In genomic region chr16:27224271-27224737, GRCh38 we compare ENCODE assay signal across 23 cellular contexts. TPM values are rescaled to one million over a fixed set of nuclear protein-coding genes. Genes with fewer than 3 reads are reported as not detected.
A peak's percentile ranks its signal among the peaks of the same experiment; 100 is the strongest.
DNase-seq lines count a peak whose midpoint lies in the region; ATAC-seq and TF ChIP-seq lines count a peak whose summit lies in the region.
"Had no signal": no experiment of that assay in that cellular context is flagged by ENCODE, and none has a peak within 500 bp of the region (broad histone marks: within the 10 kb centered on the region; RNA-seq: fewer than 3 reads in every experiment).

No MANE protein-coding gene starts in this region.

- peaks cover 28% of the 10 kb centered on the region for H3K4me1 Mint-ChIP-seq in activated T-cell treated with anti-CD3 and anti-CD28 coated beads, Interleukin-2, amount 50 U/mL, for 24 hours (ENCODE audit: low read depth)

- no peak overlapping the region for H4K12ac ChIP-seq in trophoblast cell (ENCODE audit: low read depth, low read length)

- peak overlapping the region; percentile 5 for H3K14ac ChIP-seq in trophoblast cell (ENCODE audit: low read length)

- ATAC-seq in left lobe of liver: peak; percentile 36
- ATAC-seq: gastrocnemius medialis had no signal

- H2BK5ac ChIP-seq in trophoblast cell (ENCODE audit: low read depth, low read length, poor library complexity): peak overlapping the region; percentile 5

- no peaks in the 10 kb centered on the region for H3K9me3 Mint-ChIP-seq in activated T-cell treated with anti-CD3 and anti-CD28 coated beads, Interleukin-2, amount 50 U/mL, for 24 hours
- H3K9me3 Mint-ChIP-seq: activated CD4-positive, alpha-beta memory T cell treated with anti-CD3 and anti-CD28 coated beads, Interleukin-2, amount 10 ng/mL, durations not matched to agents 7 days and 5 days; endodermal cell had no signal

- no peak overlapping the region for H3K4me3 Mint-ChIP-seq in activated T-cell treated with anti-CD3 and anti-CD28 coated beads, Interleukin-2, amount 50 U/mL, for 24 hours
- H3K4me3 Mint-ChIP-seq: activated CD4-positive, alpha-beta memory T cell treated with anti-CD3 and anti-CD28 coated beads, Interleukin-2, amount 10 ng/mL, durations not matched to agents 7 days and 5 days; endodermal cell had no signal

- no peak overlapping the region for H2AFZ ChIP-seq in trophoblast cell (ENCODE audit: insufficient read depth, low read length, poor library complexity)

- H3K9me3 ChIP-seq in WERI-Rb-1 (ENCODE audit: severe bottlenecking) (no peaks in the 10 kb centered on the region), trophoblast cell (ENCODE audit: insufficient read depth, low read depth, low read length) (peaks cover 2% of the 10 kb centered on the region), tibial artery (no peaks in the 10 kb centered on the region)
- H3K9me3 ChIP-seq: colonic mucosa, esophagus squamous epithelium, gastrocnemius medialis, SK-N-SH, spleen had no signal

- H3K27me3 Mint-ChIP-seq in activated T-cell treated with anti-CD3 and anti-CD28 coated beads, Interleukin-2, amount 50 U/mL, for 24 hours: no peaks in the 10 kb centered on the region
- H3K27me3 Mint-ChIP-seq: activated CD4-positive, alpha-beta memory T cell treated with anti-CD3 and anti-CD28 coated beads, Interleukin-2, amount 10 ng/mL, durations not matched to agents 7 days and 5 days had no signal

- no peak overlapping the region for H3K23ac ChIP-seq in trophoblast cell (ENCODE audit: low read length)

- no peak overlapping the region for H3K9ac ChIP-seq in trophoblast cell (ENCODE audit: low read length)
- H3K9ac ChIP-seq: SK-N-SH had no signal

- H3K27me3 ChIP-seq in WERI-Rb-1 (ENCODE audit: insufficient read depth, low read depth, severe bottlenecking): no peaks in the 10 kb centered on the region
- no peaks in the 10 kb centered on the region for H3K27me3 ChIP-seq in trophoblast cell (ENCODE audit: insufficient read depth, low read length)
- no peaks in the 10 kb centered on the region for H3K27me3 ChIP-seq in tibial artery
- H3K27me3 ChIP-seq: brain microvascular endothelial cell, colonic mucosa, esophagus squamous epithelium, gastrocnemius medialis, spleen had no signal

- no peaks in the 10 kb centered on the region for H3K79me2 ChIP-seq in trophoblast cell (ENCODE audit: control insufficient read depth, insufficient read depth, low read length, poor library complexity)

- peaks cover 75% of the 10 kb centered on the region for H3K36me3 Mint-ChIP-seq in activated T-cell treated with anti-CD3 and anti-CD28 coated beads, Interleukin-2, amount 50 U/mL, for 24 hours (ENCODE audit: low read depth)

- peaks cover 9% of the 10 kb centered on the region for H3K79me1 ChIP-seq in trophoblast cell (ENCODE audit: low read length)

- TF ChIP-seq CTCF in WERI-Rb-1 (IDR thresholded peaks at IDR 0.05; ENCODE audit: low read depth, low read length) (no peak), tibial artery (IDR thresholded peaks at IDR 0.05) (no peak)

- WGBS in trophoblast cell (ENCODE audit: extremely low coverage, insufficient coverage, insufficient read length): no CpG with 5 or more reads among the region's 14 CpGs

- intact Hi-C loops in tibial artery (cut with DNase I; ENCODE audit: low total_unique reads): no loop called here

- no peak overlapping the region for H3K4ac ChIP-seq in trophoblast cell (ENCODE audit: low read depth, low read length)

- H4K91ac ChIP-seq in trophoblast cell (ENCODE audit: low read depth, low read length): no peak overlapping the region

- H3K36me3 ChIP-seq in WERI-Rb-1 (no peaks in the 10 kb centered on the region; the same call in 1 of the 2 replicates), trophoblast cell (ENCODE audit: control insufficient read depth in 1 of 2, insufficient read depth in 2 of 2, low read length in 2 of 2) (peaks cover 3 to 4% of the 10 kb centered on the region in 2 experiments), tibial artery (peaks cover 11 to 66% (median 22%) of the 10 kb centered on the region in 3 donors)
- H3K36me3 ChIP-seq: colonic mucosa, gastrocnemius medialis had no signal

- no peak overlapping the region for H3K18ac ChIP-seq in trophoblast cell (ENCODE audit: low read length)

- peak overlapping the region; percentile 73 for H3K27ac Mint-ChIP-seq in activated T-cell treated with anti-CD3 and anti-CD28 coated beads, Interleukin-2, amount 50 U/mL, for 24 hours
- H3K27ac Mint-ChIP-seq: activated CD4-positive, alpha-beta memory T cell treated with anti-CD3 and anti-CD28 coated beads, Interleukin-2, amount 10 ng/mL, durations not matched to agents 7 days and 5 days had no signal

- H3K4me3 ChIP-seq in WERI-Rb-1 (ENCODE audit: low read depth, low read length) (no peak overlapping the region), trophoblast cell (ENCODE audit: low read depth, low read length) (no peak overlapping the region), tibial artery (no peak overlapping the region)
- H3K4me3 ChIP-seq: colonic mucosa, esophagus squamous epithelium, gastrocnemius medialis, spleen had no signal

- H3K27ac ChIP-seq in WERI-Rb-1: 0 out of 2 replicates have a peak overlapping the region, but pooled peaks have one; percentile 80
- no peak overlapping the region for H3K27ac ChIP-seq in trophoblast cell (ENCODE audit: low read depth, low read length)
- H3K27ac ChIP-seq in tibial artery: no peak overlapping the region
- H3K27ac ChIP-seq: brain microvascular endothelial cell, colonic mucosa, esophagus squamous epithelium, gastrocnemius medialis had no signal

- H3K4me1 ChIP-seq in trophoblast cell (ENCODE audit: control insufficient read depth in 1 of 2, insufficient read depth in 2 of 2, low read length in 2 of 2): peaks cover 10 to 13% of the 10 kb centered on the region in 2 experiments
- no peaks in the 10 kb centered on the region for H3K4me1 ChIP-seq in tibial artery

- no peak overlapping the region for H2BK120ac ChIP-seq in trophoblast cell (ENCODE audit: insufficient read depth, low read length, poor library complexity)

- no peak overlapping the region for H2AK5ac ChIP-seq in trophoblast cell (ENCODE audit: low read length)

- no peak for DNase-seq in activated T-cell treated with anti-CD3 and anti-CD28 coated beads, Interleukin-2, amount 50 U/mL, for 24 hours
- DNase-seq in activated T-cell treated with anti-CD3 and anti-CD28 coated beads for 4 hours (no peak), WERI-Rb-1 (no peak), left lobe of liver (ENCODE audit: low spot score) (no peak), trophoblast cell (no peak), tibial artery (no peak)
- no peak for DNase-seq in effector CD4-positive, alpha-beta T cell
- DNase-seq in stimulated activated CD4-positive, alpha-beta T cell treated with anti-CD3 and anti-CD28 coated beads, Interleukin-15, amount 100 ng/mL, for 24 hours: no peak
- DNase-seq: activated CD4-positive, alpha-beta memory T cell treated with anti-CD3 and anti-CD28 coated beads, Interleukin-2, amount 10 ng/mL, durations not matched to agents 7 days and 5 days; activated CD4-positive, CD25-positive, alpha-beta regulatory T cell; activated T-cell treated with anti-CD3 and anti-CD28 coated beads, Interleukin-2, amount 50 U/mL, for 48 hours; brain microvascular endothelial cell; colonic mucosa; endodermal cell; esophagus squamous epithelium; gastrocnemius medialis; hippocampal formation; Karpas-422; NCI-H1694; NCI-H526 treated with DMSO at 0.1 percent for 48 hours; SK-N-SH; spleen; stimulated activated CD4-positive, alpha-beta T cell treated with anti-CD3 and anti-CD28 coated beads, Interleukin-4, amount 100 ng/mL, for 4 hours had no signal

- H4K8ac ChIP-seq in trophoblast cell (ENCODE audit: low read depth, low read length): no peak overlapping the region

- peak overlapping the region; percentile 27 for H2BK12ac ChIP-seq in trophoblast cell (ENCODE audit: low read length)

- no peak overlapping the region for H3K4me2 ChIP-seq in trophoblast cell (ENCODE audit: low read length)
- H3K4me2 ChIP-seq: SK-N-SH had no signal

RNA-seq across cellular contexts. Expression of gene KDM8, which starts 21.0 kb away (rescaled TPM):
- 73.7 TPM for total RNA-seq in left lobe of liver
- polyA plus RNA-seq in trophoblast cell (2013): 1.7 and 1.8 TPM in 2 replicates

RNA-seq across cellular contexts. Expression of gene NSMCE1, which starts 44.3 kb away (rescaled TPM):
- total RNA-seq in left lobe of liver: 27.9 TPM
- 20.6 and 21.6 TPM in 2 replicates for polyA plus RNA-seq in trophoblast cell (2013)
